ENCODE assay signal across 8 cellular contexts in the genomic region with DNA sequence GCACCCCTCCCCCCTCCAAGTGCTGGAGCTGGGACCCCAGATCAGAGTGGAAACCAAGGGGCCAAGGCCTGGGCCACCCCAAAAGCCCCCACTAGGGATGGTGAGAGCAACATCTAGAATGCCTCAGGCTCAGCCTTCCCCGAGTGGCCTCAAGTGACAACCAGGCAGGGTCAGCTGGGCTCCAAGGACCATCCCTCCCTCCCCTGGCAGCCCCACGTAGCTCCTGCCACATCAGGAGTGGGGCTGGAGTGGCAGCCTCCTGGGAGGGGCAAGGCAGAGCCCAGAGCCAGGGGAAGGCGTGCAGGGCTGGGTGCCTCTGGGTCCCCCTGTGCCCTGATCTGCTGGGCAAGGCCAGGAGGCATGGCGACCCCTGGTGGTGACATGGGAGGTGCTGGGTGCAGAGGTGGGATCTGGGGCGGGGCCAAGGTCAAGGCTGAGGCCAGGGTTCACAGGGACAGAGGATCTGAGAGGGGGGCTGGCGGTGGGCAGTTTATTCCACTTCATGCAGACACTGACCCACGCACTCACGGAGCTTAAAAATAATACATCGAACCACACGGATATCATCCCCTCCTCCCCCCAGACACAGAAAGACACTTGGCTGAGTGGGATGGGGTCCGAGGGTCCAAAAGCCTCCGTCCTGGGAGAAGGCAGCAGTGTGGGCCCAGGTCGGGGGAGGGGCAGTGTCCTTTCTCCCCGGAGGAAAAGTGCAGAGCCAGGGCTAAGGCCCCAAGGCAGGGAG. TPM values are rescaled to one million over a fixed set of nuclear protein-coding genes. Genes with fewer than 3 reads are reported as not detected.
A peak's percentile ranks its signal among the peaks of the same experiment; 100 is the strongest.
DNase-seq lines count a peak whose midpoint lies in the region; ATAC-seq, FAIRE-seq and TF ChIP-seq lines count a peak whose summit lies in the region.

No MANE protein-coding gene starts in this region.

- TF ChIP-seq RAD21 in K562 (CRISPR knock-in tag; conservative IDR thresholded peaks at IDR 0.05 in 1 of 2, IDR thresholded peaks at IDR 0.05 in 1 of 2), result peak; percentile 92 to 93

- H3K27me3 ChIP-seq in CD4-positive, alpha-beta T cell (ENCODE audit: control insufficient read depth, insufficient read depth, low read length), result no peaks in the 10 kb centered on the region
- no peaks in the 10 kb centered on the region for H3K27me3 ChIP-seq in K562 (ENCODE audit: control insufficient read depth in 2 of 2, insufficient read depth in 2 of 2, low read length in 2 of 2)

- H2AFZ ChIP-seq in K562 (ENCODE audit: low read depth, low read length), result no peak overlapping the region

- 17% methylated on average over 13 of the region's 14 CpGs for WGBS in K562 (ENCODE audit: insufficient coverage, low coverage, missing lambda C conversion rate)

- H3K9ac ChIP-seq in K562 (ENCODE audit: insufficient read depth in 1 of 2, low read depth in 2 of 2, low read length in 2 of 2) (peak overlapping the region in 1 of 2 experiments; percentile 77; a peak in 2 of 4 replicates), kidney (ENCODE audit: low read length in 2 of 2) (no peak overlapping the region)

- H3K36me3 ChIP-seq in K562 (ENCODE audit: control insufficient read depth, insufficient read depth, low read length), result peaks cover 41% of the 10 kb centered on the region; the same call in 2 of the 3 replicates
- peaks cover 2 to 9% of the 10 kb centered on the region in 2 donors for H3K36me3 ChIP-seq in kidney (ENCODE audit: control insufficient read depth in 1 of 2, insufficient read depth in 2 of 2, low read length in 2 of 2)

- CTCF ChIA-PET in CD4-positive, alpha-beta T cell (lab: Charles Lee), result interaction anchor here (0.7 to 2.8 kb wide), 7 partner anchors 16 to 49 kb away, joined by 3 to 22 read pairs (median 3); a partner anchor contains a TSS
- CTCF ChIA-PET in K562 (lab: Yijun Ruan, JAX; ENCODE audit: low intra/inter-chr PET ratio), result interaction anchor here (0.5 to 3.4 kb wide), 4 partner anchors 15 to 207 kb away, joined by 3 to 39 read pairs (median 8); no protein-coding TSS in a partner anchor

- no peaks in the 10 kb centered on the region for H4K20me1 ChIP-seq in K562 (replicated peaks; ENCODE audit: control insufficient read depth, insufficient read depth, low read length)

- peak; percentile 86 to 95 (median 90) for DNase-seq in CD4-positive, alpha-beta T cell
- DNase-seq in NCI-H1694 treated with DMSO at 0.1 percent for 48 hours (lab: John Stamatoyannopoulos, UW) (peak; percentile 18), UCSD-AML1 (lab: John Stamatoyannopoulos, UW; ENCODE audit: unreplicated experiment) (peak; percentile 81), K562 (ENCODE audit: extremely low read depth in 1 of 4, low spot score in 3 of 4) (peak; percentile 84 to 91 (median 87)), kidney (peak; percentile 93), globus pallidus (ENCODE audit: low spot score) (no peak)
- peak; percentile 91 to 96 for DNase-seq in stimulated activated CD4-positive, alpha-beta T cell treated with anti-CD3 and anti-CD28 coated beads, Interleukin-1b, Interleukin-23, amount 100 ng/mL, for 4 hours (ENCODE audit: low read depth in 2 of 2)

- H3K4me1 ChIP-seq in K562 (replicated peaks in 1 of 2; ENCODE audit: control insufficient read depth in 2 of 2, insufficient read depth in 2 of 2, low read length in 2 of 2), result peaks cover 13 to 73% of the 10 kb centered on the region in 2 experiments; a peak in 4 of 5 replicates
- H3K4me1 ChIP-seq in kidney (ENCODE audit: control insufficient read depth in 1 of 2, insufficient read depth in 1 of 2, low read depth in 1 of 2, low read length in 2 of 2), result peaks cover 3 to 18% of the 10 kb centered on the region in 2 donors

- TF ChIP-seq POLR2A in K562 (conservative IDR thresholded peaks at IDR 0.05), result no peak; the same call in 1 of the 2 replicates

- peak overlapping the region; percentile 59 for H3K27ac Mint-ChIP-seq in CD4-positive, alpha-beta T cell

- peaks cover 35% of the 10 kb centered on the region for H3K36me3 Mint-ChIP-seq in CD4-positive, alpha-beta T cell (ENCODE audit: low read depth)

- no peak; the same call in 1 of the 2 replicates for TF ChIP-seq EP300 in K562 (IDR thresholded peaks at IDR 0.05; ENCODE audit: low read length)

- in situ Hi-C loops in K562 (cut with MboI), result loop anchor here (5.0 kb wide), 2 partner anchors 47 to 107 kb away; no protein-coding TSS in a partner anchor

- ATAC-seq in CD4-positive, alpha-beta T cell (ENCODE audit: poor library complexity), result peak; percentile 87
- ATAC-seq in GM21529 (IDR thresholded peaks at IDR 0.05; ENCODE audit: unreplicated experiment), result peak; percentile 61
- peak; percentile 93 for ATAC-seq in K562

- no peaks in the 10 kb centered on the region for H3K79me2 ChIP-seq in K562 (ENCODE audit: control insufficient read depth, insufficient read depth, low read length)

- POLR2A ChIA-PET in CD4-positive, alpha-beta T cell (lab: Charles Lee), result interaction anchor here (0.6 to 2.4 kb wide), 9 partner anchors 18 to 223 kb away, joined by 3 to 8 read pairs (median 4); a partner anchor contains a TSS
- POLR2A ChIA-PET in K562 (lab: Yijun Ruan, JAX), result no interaction called here

- intact Hi-C loops in CD4-positive, alpha-beta T cell (cut with DNase I, micrococcal nuclease), result loop anchor here (1.0 to 10.0 kb wide), 3 partner anchors 47 to 109 kb away; no protein-coding TSS in a partner anchor
- intact Hi-C loops in K562 (cut with micrococcal nuclease) (loop anchor here (1.0 to 5.0 kb wide), 2 partner anchors 47 to 107 kb away; no protein-coding TSS in a partner anchor), kidney (cut with DNase I) (loop anchor here (5.0 kb wide), 1 partner anchor 42 kb away; no protein-coding TSS in a partner anchor)

- H3K9me3 ChIP-seq in CD4-positive, alpha-beta T cell (ENCODE audit: control insufficient read depth, low read length), result no peaks in the 10 kb centered on the region
- H3K9me3 ChIP-seq in K562 (replicated peaks; ENCODE audit: control insufficient read depth, insufficient read depth, low read depth, low read length) (no peaks in the 10 kb centered on the region), kidney (ENCODE audit: control insufficient read depth in 1 of 2, low read length in 2 of 2) (no peaks in the 10 kb centered on the region)

- no peaks in the 10 kb centered on the region for H3K27me3 Mint-ChIP-seq in CD4-positive, alpha-beta T cell

- no peak overlapping the region for H3K4me2 ChIP-seq in K562 (ENCODE audit: insufficient read depth, low read length)

- no peaks in the 10 kb centered on the region for H3K4me1 Mint-ChIP-seq in CD4-positive, alpha-beta T cell (ENCODE audit: low read depth)

- TF ChIP-seq CTCF in CD4-positive, alpha-beta T cell (IDR thresholded peaks at IDR 0.05), result peak; percentile 81
- TF ChIP-seq CTCF in K562 (IDR thresholded peaks at IDR 0.05 in 2 of 3, conservative IDR thresholded peaks at IDR 0.05 in 1 of 3; ENCODE audit: insufficient read depth in 2 of 3, low read depth in 1 of 3, low read length in 3 of 3) (peak; percentile 92 to 97 (median 95)), kidney (IDR thresholded peaks at IDR 0.05; ENCODE audit: borderline replicate concordance, extremely low read depth, insufficient read depth) (peak; percentile 84)

- H3K4me3 ChIP-seq in K562 (no peak overlapping the region), kidney (ENCODE audit: low read length in 2 of 2) (no peak overlapping the region)

- BruUV-seq in K562 (replicated peaks; lab: Mats Ljungman, UMichigan), result no TSS peak

- no peaks in the 10 kb centered on the region for H3K9me3 Mint-ChIP-seq in CD4-positive, alpha-beta T cell

- H3K9me1 ChIP-seq in K562 (ENCODE audit: control insufficient read depth, insufficient read depth, low read length), result no peaks in the 10 kb centered on the region

- FAIRE-seq in K562 (lab: Jason Lieb, UNC) (peak; percentile 83), kidney (lab: Jason Lieb, UNC) (no peak)

- H3K4me3 Mint-ChIP-seq in CD4-positive, alpha-beta T cell, result peak overlapping the region; percentile 15

- no peak overlapping the region for H3K27ac ChIP-seq in CD4-positive, alpha-beta T cell (ENCODE audit: low read depth, low read length)
- H3K27ac ChIP-seq in K562 (ENCODE audit: extremely low read depth, low read depth, low read length) (no peak overlapping the region; the same call in 2 of the 3 replicates), kidney (ENCODE audit: low read depth in 2 of 2, low read length in 2 of 2) (peak overlapping the region; percentile 47 to 57)

RNA-seq across cellular contexts. Expression of a gene that starts 15.8 kb away (rescaled TPM):
- 100 to 1,000 TPM; 132 to 139 TPM for total RNA-seq in CD4-positive, alpha-beta T cell
- 20.8 and 92.1 TPM in 2 replicates for total RNA-seq in K562 (2011; cell fraction: chromatin; rRNA removed; ENCODE audit: low replicate concordance)
- 57.7 and 64.3 TPM in 2 replicates for total RNA-seq in K562 (2011; cell fraction: nucleolus; rRNA removed)
- total RNA-seq in K562 (2011; cell fraction: nucleoplasm; rRNA removed), result 24.2 and 37.8 TPM in 2 replicates
- total RNA-seq in K562 (2014; rRNA removed) (39.1 and 40.0 TPM in 2 replicates), K562 (2014; rRNA removed; fragmentation: Illumina TruSeq; extraction: Trizol) (7.2 and 11.5 TPM in 2 replicates), K562 (2015; rRNA removed; fragmentation: Illumina TruSeq; extraction: Trizol) (12.7 and 12.9 TPM in 2 replicates), K562 (2021) (65.0 and 69.6 TPM in 2 replicates), kidney (76.1 TPM)
- polyA plus RNA-seq in K562 (2011; rRNA removed) (16.4 and 34.2 TPM in 2 replicates), K562 (2014; fragmentation: Illumina TruSeq; extraction: Trizol) (41.0 and 45.1 TPM in 2 replicates), K562 (2014; fragmentation: Nextera tagmentation; extraction: Ambion mirVana) (under 1 TPM; 0.46 to 0.59 TPM), K562 (2014; rRNA removed) (26.8 and 27.3 TPM in 2 replicates), kidney (ENCODE audit: insufficient read depth, low read depth, low replicate concordance) (48.9 TPM)
- polyA plus RNA-seq in K562 (2011; cell fraction: cytosol; rRNA removed), result 30.6 and 56.6 TPM in 2 replicates
- 30.2 and 48.9 TPM in 2 replicates for polyA plus RNA-seq in K562 (2011; cell fraction: nucleus; rRNA removed)
- polyA plus RNA-seq in K562 (2012), result 38.5 and 52.8 TPM in 2 replicates
- polyA minus RNA-seq in K562 (2011; rRNA and poly(A)+ RNA removed), result 26.8 and 39.2 TPM in 2 replicates
- 50.9 and 64.3 TPM in 2 replicates for polyA minus RNA-seq in K562 (2011; cell fraction: cytosol; rRNA and poly(A)+ RNA removed)
- polyA minus RNA-seq in K562 (2011; cell fraction: nucleus; rRNA and poly(A)+ RNA removed), result 17.4 and 22.8 TPM in 2 replicates

RNA-seq across cellular contexts. Expression of a gene that starts 22.8 kb away (rescaled TPM):
- total RNA-seq in CD4-positive, alpha-beta T cell, result 100 to 1,000 TPM; 189 to 198 TPM
- 50.6 and 183 TPM in 2 replicates for total RNA-seq in K562 (2011; cell fraction: chromatin; rRNA removed; ENCODE audit: low replicate concordance)
- total RNA-seq in K562 (2011; cell fraction: nucleolus; rRNA removed), result 131 and 133 TPM in 2 replicates
- 70.0 and 70.2 TPM in 2 replicates for total RNA-seq in K562 (2011; cell fraction: nucleoplasm; rRNA removed)
- total RNA-seq in K562 (2014; rRNA removed) (22.2 and 22.4 TPM in 2 replicates), K562 (2014; rRNA removed; fragmentation: Illumina TruSeq; extraction: Trizol) (3.2 and 3.6 TPM in 2 replicates), K562 (2015; rRNA removed; fragmentation: Illumina TruSeq; extraction: Trizol) (6.2 and 7.7 TPM in 2 replicates), K562 (2021) (37.7 and 45.9 TPM in 2 replicates), kidney (26.9 TPM)
- polyA plus RNA-seq in K562 (2011; rRNA removed) (4.6 and 11.2 TPM in 2 replicates), K562 (2014; fragmentation: Illumina TruSeq; extraction: Trizol) (5.2 and 15.8 TPM in 2 replicates), K562 (2014; fragmentation: Nextera tagmentation; extraction: Ambion mirVana) (under 1 TPM; 0.25 to 0.53 TPM), K562 (2014; rRNA removed) (21.0 and 21.6 TPM in 2 replicates), kidney (ENCODE audit: insufficient read depth, low read depth, low replicate concordance) (16.8 TPM)
- 6.2 and 17.3 TPM in 2 replicates for polyA plus RNA-seq in K562 (2011; cell fraction: cytosol; rRNA removed)
- 42.8 and 78.0 TPM in 2 replicates for polyA plus RNA-seq in K562 (2011; cell fraction: nucleus; rRNA removed)
- 22.5 and 32.9 TPM in 2 replicates for polyA plus RNA-seq in K562 (2012)
- polyA minus RNA-seq in K562 (2011; rRNA and poly(A)+ RNA removed), result 5.7 and 7.2 TPM in 2 replicates
- 18.2 and 19.4 TPM in 2 replicates for polyA minus RNA-seq in K562 (2011; cell fraction: cytosol; rRNA and poly(A)+ RNA removed)
- polyA minus RNA-seq in K562 (2011; cell fraction: nucleus; rRNA and poly(A)+ RNA removed), result 45.1 and 49.8 TPM in 2 replicates

RNA-seq across cellular contexts. Expression of a gene that starts 30.2 kb away (rescaled TPM):
- 10 to 100 TPM; 16.8 to 18.3 TPM for total RNA-seq in CD4-positive, alpha-beta T cell
- total RNA-seq in K562 (2011; cell fraction: chromatin; rRNA removed; ENCODE audit: low replicate concordance), result 18.6 and 35.5 TPM in 2 replicates
- 16.1 and 22.7 TPM in 2 replicates for total RNA-seq in K562 (2011; cell fraction: nucleolus; rRNA removed)
- total RNA-seq in K562 (2011; cell fraction: nucleoplasm; rRNA removed), result 17.8 and 18.6 TPM in 2 replicates
- total RNA-seq in K562 (2014; rRNA removed) (3.3 and 5.2 TPM in 2 replicates), K562 (2014; rRNA removed; fragmentation: Illumina TruSeq; extraction: Trizol) (1.8 and 3.2 TPM in 2 replicates), K562 (2015; rRNA removed; fragmentation: Illumina TruSeq; extraction: Trizol) (2.5 and 2.6 TPM in 2 replicates), K562 (2021) (6.4 and 7.8 TPM in 2 replicates), kidney (21.2 TPM)
- polyA plus RNA-seq in K562 (2011; rRNA removed) (7.3 and 11.1 TPM in 2 replicates), K562 (2014; fragmentation: Illumina TruSeq; extraction: Trizol) (5.1 and 5.2 TPM in 2 replicates), K562 (2014; fragmentation: Nextera tagmentation; extraction: Ambion mirVana) (under 1 TPM; 0.10 to 0.13 TPM), K562 (2014; rRNA removed) (5.1 and 6.1 TPM in 2 replicates), kidney (ENCODE audit: insufficient read depth, low read depth, low replicate concordance) (16.8 TPM)
- 9.0 and 9.1 TPM in 2 replicates for polyA plus RNA-seq in K562 (2011; cell fraction: cytosol; rRNA removed)
- 46.9 and 48.0 TPM in 2 replicates for polyA plus RNA-seq in K562 (2011; cell fraction: nucleus; rRNA removed)
- polyA plus RNA-seq in K562 (2012), result 5.8 and 10.7 TPM in 2 replicates
- 3.4 and 4.0 TPM in 2 replicates for polyA minus RNA-seq in K562 (2011; rRNA and poly(A)+ RNA removed)
- polyA minus RNA-seq in K562 (2011; cell fraction: cytosol; rRNA and poly(A)+ RNA removed), result 3.6 and 3.9 TPM in 2 replicates
- 4.8 and 5.9 TPM in 2 replicates for polyA minus RNA-seq in K562 (2011; cell fraction: nucleus; rRNA and poly(A)+ RNA removed)

RNA-seq across cellular contexts. Expression of a gene that starts 41.5 kb away (rescaled TPM):
- under 1 TPM; 0.49 to 0.56 TPM for total RNA-seq in CD4-positive, alpha-beta T cell
- not detected in 2 replicates for total RNA-seq in K562 (2011; cell fraction: chromatin; rRNA removed; ENCODE audit: low replicate concordance)
- total RNA-seq in K562 (2011; cell fraction: nucleolus; rRNA removed), result not detected in 2 replicates
- total RNA-seq in K562 (2011; cell fraction: nucleoplasm; rRNA removed), result not detected in 2 replicates
- total RNA-seq in K562 (2014; rRNA removed), result not detected in 2 replicates
- not detected in 2 replicates for total RNA-seq in K562 (2014; rRNA removed; fragmentation: Illumina TruSeq; extraction: Trizol)
- 0.22 TPM in 1 of 2 replicates, not detected in the other for total RNA-seq in K562 (2015; rRNA removed; fragmentation: Illumina TruSeq; extraction: Trizol)
- total RNA-seq in K562 (2021), result not detected in 2 replicates
- polyA plus RNA-seq in K562 (2011; rRNA removed), result not detected in 2 replicates
- not detected in 2 replicates for polyA plus RNA-seq in K562 (2011; cell fraction: cytosol; rRNA removed)
- polyA plus RNA-seq in K562 (2011; cell fraction: nucleus; rRNA removed), result 0.74 and 0.88 TPM in 2 replicates
- not detected in 2 replicates for polyA plus RNA-seq in K562 (2012)
- polyA plus RNA-seq in K562 (2014; fragmentation: Illumina TruSeq; extraction: Trizol), result not detected in 2 replicates
- under 1 TPM in 1 of 2 experiments, not detected in 1; 0.17 TPM for polyA plus RNA-seq in K562 (2014; fragmentation: Nextera tagmentation; extraction: Ambion mirVana)
- 1.4 TPM in 1 of 2 replicates, not detected in the other for polyA plus RNA-seq in K562 (2014; rRNA removed)
- polyA minus RNA-seq in K562 (2011; rRNA and poly(A)+ RNA removed), result not detected in 2 replicates
- polyA minus RNA-seq in K562 (2011; cell fraction: cytosol; rRNA and poly(A)+ RNA removed), result not detected in 2 replicates
- not detected in 2 replicates for polyA minus RNA-seq in K562 (2011; cell fraction: nucleus; rRNA and poly(A)+ RNA removed)
- total RNA-seq in kidney, result not detected
- polyA plus RNA-seq in kidney (ENCODE audit: insufficient read depth, low read depth, low replicate concordance), result 0.99 TPM

RNA-seq across cellular contexts. Expression of a gene that starts 49.8 kb away (rescaled TPM):
- 1 to 10 TPM; 6.9 to 9.7 TPM for total RNA-seq in CD4-positive, alpha-beta T cell
- total RNA-seq in K562 (2011; cell fraction: chromatin; rRNA removed; ENCODE audit: low replicate concordance), result 19.1 and 64.6 TPM in 2 replicates
- 33.3 and 37.9 TPM in 2 replicates for total RNA-seq in K562 (2011; cell fraction: nucleolus; rRNA removed)
- total RNA-seq in K562 (2011; cell fraction: nucleoplasm; rRNA removed), result 16.2 and 19.7 TPM in 2 replicates
- 4.0 and 7.1 TPM in 2 replicates for total RNA-seq in K562 (2014; rRNA removed)
- 0.99 and 1.1 TPM in 2 replicates for total RNA-seq in K562 (2014; rRNA removed; fragmentation: Illumina TruSeq; extraction: Trizol)
- 2.1 and 2.5 TPM in 2 replicates for total RNA-seq in K562 (2015; rRNA removed; fragmentation: Illumina TruSeq; extraction: Trizol)
- total RNA-seq in K562 (2021), result 7.4 and 8.8 TPM in 2 replicates
- 2.2 and 3.6 TPM in 2 replicates for polyA plus RNA-seq in K562 (2011; rRNA removed)
- polyA plus RNA-seq in K562 (2011; cell fraction: cytosol; rRNA removed), result 2.0 and 4.5 TPM in 2 replicates
- 15.1 and 28.5 TPM in 2 replicates for polyA plus RNA-seq in K562 (2011; cell fraction: nucleus; rRNA removed)
- polyA plus RNA-seq in K562 (2012), result 4.7 and 6.3 TPM in 2 replicates
- 1.8 and 4.6 TPM in 2 replicates for polyA plus RNA-seq in K562 (2014; fragmentation: Illumina TruSeq; extraction: Trizol)
- under 1 TPM; 0.04 to 0.08 TPM for polyA plus RNA-seq in K562 (2014; fragmentation: Nextera tagmentation; extraction: Ambion mirVana)
- 7.9 and 11.8 TPM in 2 replicates for polyA plus RNA-seq in K562 (2014; rRNA removed)
- 2.1 and 3.0 TPM in 2 replicates for polyA minus RNA-seq in K562 (2011; rRNA and poly(A)+ RNA removed)
- 3.2 and 3.5 TPM in 2 replicates for polyA minus RNA-seq in K562 (2011; cell fraction: cytosol; rRNA and poly(A)+ RNA removed)
- polyA minus RNA-seq in K562 (2011; cell fraction: nucleus; rRNA and poly(A)+ RNA removed), result 12.1 and 12.2 TPM in 2 replicates
- 20.7 TPM for total RNA-seq in kidney
- 4.5 TPM for polyA plus RNA-seq in kidney (ENCODE audit: insufficient read depth, low read depth, low replicate concordance)

Comparison
In these comparisons a context has a peak if more than half of its experiments do, and no peak if none do; other contexts are left out.
1. H3K27ac ChIP-seq: peak in kidney (2 of 2); none in CD4-positive, alpha-beta T cell (single experiment) and K562 (single experiment).
2. Peak in every context shown above with its lines, with median percentiles within 50 percentile points of each other: ATAC-seq and CTCF ChIP-seq.